Comparison of ENCODE assay signal across 8 cellular contexts in genomic region chr15:25710184-25710583, GRCh38.
DNase-seq lines count a peak whose midpoint lies in the region; ATAC-seq and TF ChIP-seq lines count a peak whose summit lies in the region.

No MANE protein-coding gene starts in this region.

- no peaks in the 10 kb centered on the region for H3K9me3 Mint-ChIP-seq in activated naive CD4-positive, alpha-beta T cell treated with anti-CD3 and anti-CD28 coated beads for 36 hours

- H3K4me1 Mint-ChIP-seq in activated naive CD4-positive, alpha-beta T cell treated with anti-CD3 and anti-CD28 coated beads for 36 hours (ENCODE audit: low read depth): no peaks in the 10 kb centered on the region

- H3K9me2 ChIP-seq in PC-3 (replicated peaks; ENCODE audit: low read length): no peaks in the 10 kb centered on the region

- H3K27me3 ChIP-seq in PC-3 (ENCODE audit: low read length): no peaks in the 10 kb centered on the region

- ATAC-seq in PC-3 (peak; percentile 70), HG03139 (IDR thresholded peaks at IDR 0.05; ENCODE audit: unreplicated experiment) (no peak)

- no TSS peak for BruUV-seq in PC-3 (replicated peaks; lab: Mats Ljungman, UMichigan)

- H4K20me1 ChIP-seq in PC-3 (ENCODE audit: low read length): no peaks in the 10 kb centered on the region

- H3F3A ChIP-seq in PC-3 (ENCODE audit: low read length, unreplicated experiment): no peaks in the 10 kb centered on the region

- H3K4me2 ChIP-seq in PC-3 (ENCODE audit: low read length): no peak overlapping the region

- CTCF ChIA-PET in PC-3 (lab: Charles Lee): interaction anchor here (0.6 kb wide), 1 partner anchor 150 kb away, joined by 3 read pairs; no protein-coding TSS in a partner anchor
- CTCF ChIA-PET in activated naive CD4-positive, alpha-beta T cell treated with anti-CD3 and anti-CD28 coated beads for 36 hours (lab: Charles Lee): interaction anchor here (0.5 to 3.5 kb wide), 14 partner anchors 11 to 292 kb away, joined by 3 to 18 read pairs (median 3); no protein-coding TSS in a partner anchor

- POLR2A ChIA-PET in PC-3 (lab: Charles Lee; ENCODE audit: unreplicated experiment): no interaction called here

- no peaks in the 10 kb centered on the region for H3K36me3 Mint-ChIP-seq in activated naive CD4-positive, alpha-beta T cell treated with anti-CD3 and anti-CD28 coated beads for 36 hours (ENCODE audit: low read depth)

- no peaks in the 10 kb centered on the region for H3K4me1 ChIP-seq in PC-3 (ENCODE audit: insufficient read depth, low read length)

- no peak overlapping the region for H3K27ac Mint-ChIP-seq in activated naive CD4-positive, alpha-beta T cell treated with anti-CD3 and anti-CD28 coated beads for 36 hours

- H3K9me3 ChIP-seq in PC-3 (ENCODE audit: low read length): no peaks in the 10 kb centered on the region

- H3K4me3 Mint-ChIP-seq in activated naive CD4-positive, alpha-beta T cell treated with anti-CD3 and anti-CD28 coated beads for 36 hours: no peak overlapping the region

- no peaks in the 10 kb centered on the region for H3K36me3 ChIP-seq in PC-3 (ENCODE audit: low read depth, low read length)

- TF ChIP-seq CTCF in PC-3 (conservative IDR thresholded peaks at IDR 0.05; ENCODE audit: low read depth, low read length): peak; percentile 77

- intact Hi-C loops in PC-3 (cut with micrococcal nuclease): no loop called here
- intact Hi-C loops in activated naive CD4-positive, alpha-beta T cell treated with anti-CD3 and anti-CD28 coated beads for 36 hours (cut with micrococcal nuclease): no loop called here

- DNase-seq in DMS53 (lab: John Stamatoyannopoulos, UW): peak; percentile 25
- DNase-seq in DMS53 treated with DMSO at 0.1 percent for 48 hours (lab: John Stamatoyannopoulos, UW; ENCODE audit: unreplicated experiment): no peak
- DNase-seq in PC-3: peak; percentile 52
- peak; percentile 62 for DNase-seq in activated naive CD4-positive, alpha-beta T cell treated with anti-CD3 and anti-CD28 coated beads for 36 hours
- peak; percentile 89 for DNase-seq in iPS-NIHi7 (ENCODE audit: extremely low spot score)
- peak; percentile 12 to 41 (median 28) for DNase-seq in stimulated activated CD4-positive, alpha-beta T cell treated with anti-CD3 and anti-CD28 coated beads, TNF-alpha, amount 100 ng/mL, for 48 hours (ENCODE audit: low read depth in 3 of 3)
- no peak for DNase-seq in SIG-M5 treated with dmso at 0.1 percent for 504 hours (lab: John Stamatoyannopoulos, UW; ENCODE audit: unreplicated experiment)

- H3K9ac ChIP-seq in PC-3 (ENCODE audit: low read length): no peak overlapping the region

- H3K27me3 Mint-ChIP-seq in activated naive CD4-positive, alpha-beta T cell treated with anti-CD3 and anti-CD28 coated beads for 36 hours (ENCODE audit: low read depth): no peaks in the 10 kb centered on the region

- H3K27ac ChIP-seq in PC-3 (ENCODE audit: low read length): no peak overlapping the region

- H3K4me3 ChIP-seq in PC-3 (ENCODE audit: low read length): no peak overlapping the region

- H3K79me2 ChIP-seq in PC-3 (ENCODE audit: low read length): no peaks in the 10 kb centered on the region

- no peak overlapping the region for H2AFZ ChIP-seq in PC-3 (ENCODE audit: low read length)

Comparison
In these comparisons a context has a peak if more than half of its experiments do, and no peak if none do; other contexts are left out.
1. DNase-seq: peak in DMS53 (single experiment), PC-3 (single experiment), activated naive CD4-positive, alpha-beta T cell treated with anti-CD3 and anti-CD28 coated beads for 36 hours (single experiment), iPS-NIHi7 (single experiment) and stimulated activated CD4-positive, alpha-beta T cell treated with anti-CD3 and anti-CD28 coated beads, TNF-alpha, amount 100 ng/mL, for 48 hours (3 of 3); none in DMS53 treated with DMSO at 0.1 percent for 48 hours (single experiment) and SIG-M5 treated with dmso at 0.1 percent for 504 hours (single experiment).